Comparison of ENCODE assay signal across 8 cellular contexts in genomic region chr12:57898308-57898970, GRCh38. TPM values are rescaled to one million over a fixed set of nuclear protein-coding genes. Genes with fewer than 3 reads are reported as not detected.
DNase-seq lines count a peak whose midpoint lies in the region; ATAC-seq and TF ChIP-seq lines count a peak whose summit lies in the region.

No MANE protein-coding gene starts in this region.

- H3K36me3 ChIP-seq in DND-41 (ENCODE audit: insufficient read depth, low read length) (no peaks in the 10 kb centered on the region), suprapubic skin (no peaks in the 10 kb centered on the region)

- no peak overlapping the region for H2AFZ ChIP-seq in DND-41 (ENCODE audit: low read depth, low read length)

- H3K4me1 ChIP-seq in DND-41 (ENCODE audit: insufficient read depth, low read length) (peaks cover 14% of the 10 kb centered on the region), suprapubic skin (peaks cover 60% of the 10 kb centered on the region)

- TF ChIP-seq EP300 in suprapubic skin (IDR thresholded peaks at IDR 0.05), result no peak

- H3K4me3 ChIP-seq in DND-41 (ENCODE audit: low read depth in 1 of 2, low read length in 2 of 2) (no peak overlapping the region), suprapubic skin (no peak overlapping the region)

- H3K27ac ChIP-seq in DND-41 (ENCODE audit: low read length), result no peak overlapping the region
- peak overlapping the region; percentile 65 for H3K27ac ChIP-seq in suprapubic skin

- H3K36me3 Mint-ChIP-seq in effector memory CD8-positive, alpha-beta T cell (ENCODE audit: insufficient read depth), result peaks cover 18% of the 10 kb centered on the region

- WGBS in suprapubic skin, result 30% methylated on average over 5 of the region's 5 CpGs

- no peaks in the 10 kb centered on the region for H3K9me3 Mint-ChIP-seq in effector memory CD8-positive, alpha-beta T cell

- no peak for DNase-seq in DND-41
- DNase-seq in NCI-H2171 (lab: John Stamatoyannopoulos, UW), result peak; percentile 13
- DNase-seq in effector memory CD8-positive, alpha-beta T cell, result no peak
- no peak for DNase-seq in suprapubic skin (ENCODE audit: low spot score in 2 of 2)
- no peak for DNase-seq in NCI-H2227 (lab: John Stamatoyannopoulos, UW; ENCODE audit: unreplicated experiment)
- no peak for DNase-seq in HK-2 (ENCODE audit: unreplicated experiment)
- DNase-seq in stimulated activated naive CD4-positive, alpha-beta T cell treated with Interleukin-2 at 50 U/mL for 16 hours (lab: John Stamatoyannopoulos, UW), result no peak

- no peak for TF ChIP-seq POLR2A in suprapubic skin (IDR thresholded peaks at IDR 0.05)

- ATAC-seq in DND-41 (ENCODE audit: insufficient read depth, low read depth) (peak; percentile 58; the same call in 2 of the 3 replicates), GM21390 (IDR thresholded peaks at IDR 0.05; ENCODE audit: unreplicated experiment) (peak; percentile 33)
- no peak for ATAC-seq in effector memory CD8-positive, alpha-beta T cell (replicated peaks)

- H3K9me3 ChIP-seq in DND-41 (ENCODE audit: insufficient read depth, low read length, severe bottlenecking), result no peaks in the 10 kb centered on the region
- H3K9me3 ChIP-seq in suprapubic skin, result no peaks in the 10 kb centered on the region

- no peak overlapping the region for H3K9ac ChIP-seq in DND-41 (ENCODE audit: low read depth, low read length)

- no peaks in the 10 kb centered on the region for H3K79me2 ChIP-seq in DND-41 (ENCODE audit: insufficient read depth, low read length)

- no peaks in the 10 kb centered on the region for H3K27me3 Mint-ChIP-seq in effector memory CD8-positive, alpha-beta T cell

- H3K4me1 Mint-ChIP-seq in effector memory CD8-positive, alpha-beta T cell (ENCODE audit: low read depth in 2 of 2), result peaks cover 27 to 34% of the 10 kb centered on the region in 2 donors

- peaks cover 23% of the 10 kb centered on the region for H3K27me3 ChIP-seq in DND-41 (ENCODE audit: insufficient read depth, low read length, poor library complexity)
- H3K27me3 ChIP-seq in suprapubic skin, result no peaks in the 10 kb centered on the region

- peak overlapping the region; percentile 97 to 98 for H3K27ac Mint-ChIP-seq in effector memory CD8-positive, alpha-beta T cell

- no peak overlapping the region for H3K4me2 ChIP-seq in DND-41 (ENCODE audit: insufficient read depth, low read length)

- H4K20me1 ChIP-seq in DND-41 (ENCODE audit: insufficient read depth, low read length), result no peaks in the 10 kb centered on the region

- peak overlapping the region; percentile 52 to 54 for H3K4me3 Mint-ChIP-seq in effector memory CD8-positive, alpha-beta T cell

- TF ChIP-seq CTCF in DND-41 (IDR thresholded peaks at IDR 0.05; ENCODE audit: borderline replicate concordance, extremely low read depth, low read length, poor library complexity, severe bottlenecking) (no peak), suprapubic skin (IDR thresholded peaks at IDR 0.05) (no peak)

RNA-seq across cellular contexts. Expression of gene ATP23, which starts 42.9 kb away (rescaled TPM):
- 10 to 100 TPM in 1 of 4 donors, 1 to 10 TPM in 3; 4.4 to 12.0 (median 7.5) TPM for total RNA-seq in suprapubic skin

RNA-seq across cellular contexts. Expression of gene CTDSP2, which starts 51.9 kb away (rescaled TPM):
- 100 to 1,000 TPM; 147 to 240 (median 215) TPM for total RNA-seq in suprapubic skin
